Comparison of ENCODE assay signal across 10 cellular contexts in genomic region chr17:40664582-40665333, GRCh38. TPM values are rescaled to one million over a fixed set of nuclear protein-coding genes. Genes with fewer than 3 reads are reported as not detected.
A peak's percentile ranks its signal among the peaks of the same experiment; 100 is the strongest.
DNase-seq lines count a peak whose midpoint lies in the region; ATAC-seq and TF ChIP-seq lines count a peak whose summit lies in the region.
"Had no signal": no experiment of that assay in that cellular context is flagged by ENCODE, and none has a peak within 500 bp of the region (broad histone marks: within the 10 kb centered on the region; RNA-seq: fewer than 3 reads in every experiment).

Gene KRT222 (minus strand): TSS chr17:40665177. CDS start chr17:40665099, 78 bp downstream.

- no peaks in the 10 kb centered on the region for H3K36me3 Mint-ChIP-seq in activated T-cell treated with anti-CD3 and anti-CD28 coated beads, Interleukin-2, amount 50 U/mL, for 24 hours (ENCODE audit: low read depth)

- peak within 1 kb of the TSS; percentile 46 for H3K56ac ChIP-seq in mesendoderm (ENCODE audit: low read length)

- no peaks in the 10 kb centered on the region for H3K9me3 Mint-ChIP-seq in activated T-cell treated with anti-CD3 and anti-CD28 coated beads, Interleukin-2, amount 50 U/mL, for 24 hours

- H3K27me3 Mint-ChIP-seq in activated T-cell treated with anti-CD3 and anti-CD28 coated beads, Interleukin-2, amount 50 U/mL, for 24 hours, result peaks cover 24% of the 10 kb centered on the region

- no peak for TF ChIP-seq CTCF in suprapubic skin (IDR thresholded peaks at IDR 0.05)

- no peaks in the 10 kb centered on the region for H3K36me3 ChIP-seq in mesendoderm (ENCODE audit: control insufficient read depth, insufficient read depth, low read length)
- H3K36me3 ChIP-seq in suprapubic skin, result no peaks in the 10 kb centered on the region

- peak within 1 kb of the TSS; percentile 68 for H3K18ac ChIP-seq in mesendoderm (ENCODE audit: low read length)

- no peak within 1 kb of the TSS for H3K4ac ChIP-seq in mesendoderm (ENCODE audit: low read depth, low read length)

- no peak for TF ChIP-seq POLR2A in suprapubic skin (IDR thresholded peaks at IDR 0.05)

- no peak within 1 kb of the TSS for H3K23ac ChIP-seq in mesendoderm (ENCODE audit: low read length)

- no peak within 1 kb of the TSS for H2BK120ac ChIP-seq in mesendoderm (ENCODE audit: low read depth, low read length)

- H3K79me1 ChIP-seq in mesendoderm (ENCODE audit: low read length), result no peaks in the 10 kb centered on the region

- DNase-seq in activated T-cell treated with anti-CD3 and anti-CD28 coated beads, Interleukin-2, amount 50 U/mL, for 24 hours, result no peak
- no peak for DNase-seq in activated T-cell treated with anti-CD3 and anti-CD28 coated beads, Interleukin-2, amount 50 U/mL, for 1 hour
- DNase-seq in cerebellar cortex (ENCODE audit: low spot score) (peak; percentile 64), mesendoderm (peak; percentile 44), suprapubic skin (ENCODE audit: low spot score in 2 of 2) (no peak), MV-4-11 (lab: John Stamatoyannopoulos, UW) (no peak)
- DNase-seq in stimulated activated naive CD4-positive, alpha-beta T cell treated with Interleukin-2 at 50 U/mL for 16 hours (lab: John Stamatoyannopoulos, UW), result no peak
- DNase-seq: effector memory CD4-positive, alpha-beta T cell had no signal

- no peak within 1 kb of the TSS for H3K27ac Mint-ChIP-seq in activated T-cell treated with anti-CD3 and anti-CD28 coated beads, Interleukin-2, amount 50 U/mL, for 24 hours

- H4K5ac ChIP-seq in mesendoderm (ENCODE audit: low read length), result no peak within 1 kb of the TSS

- H3K4me1 Mint-ChIP-seq in activated T-cell treated with anti-CD3 and anti-CD28 coated beads, Interleukin-2, amount 50 U/mL, for 24 hours (ENCODE audit: low read depth), result peaks cover 10% of the 10 kb centered on the region

- WGBS in mesendoderm (ENCODE audit: extremely low coverage, insufficient coverage, low lambda C conversion rate), result no CpG with 5 or more reads among the region's 12 CpGs
- WGBS in suprapubic skin, result 5% methylated on average over 12 of the region's 12 CpGs

- no peaks in the 10 kb centered on the region for H3K79me2 ChIP-seq in mesendoderm (ENCODE audit: control insufficient read depth, insufficient read depth, low read length)

- no peak within 1 kb of the TSS for H2AK5ac ChIP-seq in mesendoderm (ENCODE audit: low read length)

- ATAC-seq in HG03097 (IDR thresholded peaks at IDR 0.05; ENCODE audit: low FRiP score, unreplicated experiment), result no peak

- peak within 1 kb of the TSS; percentile 54 for H3K4me2 ChIP-seq in mesendoderm (ENCODE audit: low read length)

- H4K8ac ChIP-seq in mesendoderm (ENCODE audit: low read depth, low read length), result no peak within 1 kb of the TSS

- H2BK15ac ChIP-seq in mesendoderm (replicated peaks; ENCODE audit: low read depth), result peak within 1 kb of the TSS; percentile 64

- no peaks in the 10 kb centered on the region for H3K9me3 ChIP-seq in suprapubic skin

- no peak for TF ChIP-seq EP300 in suprapubic skin (IDR thresholded peaks at IDR 0.05)

- H3K9ac ChIP-seq in mesendoderm (ENCODE audit: low read length), result peak within 1 kb of the TSS; percentile 30

- peak within 1 kb of the TSS; percentile 32 for H3K4me3 Mint-ChIP-seq in activated T-cell treated with anti-CD3 and anti-CD28 coated beads, Interleukin-2, amount 50 U/mL, for 24 hours

- H2BK5ac ChIP-seq in mesendoderm (ENCODE audit: low read length), result no peak within 1 kb of the TSS

- H3K4me3 ChIP-seq in mesendoderm (ENCODE audit: low read length) (no peak within 1 kb of the TSS), suprapubic skin (peak within 1 kb of the TSS; percentile 33)

- no peaks in the 10 kb centered on the region for H3K4me1 ChIP-seq in mesendoderm (ENCODE audit: control insufficient read depth, low read depth, low read length)
- H3K4me1 ChIP-seq in suprapubic skin, result peaks cover 4% of the 10 kb centered on the region

- no peak within 1 kb of the TSS for H3K27ac ChIP-seq in mesendoderm (ENCODE audit: low read depth, low read length)
- no peak within 1 kb of the TSS for H3K27ac ChIP-seq in suprapubic skin

- H3K27me3 ChIP-seq in mesendoderm (ENCODE audit: insufficient read depth, low read length, poor library complexity) (no peaks in the 10 kb centered on the region), suprapubic skin (peaks cover 14% of the 10 kb centered on the region)

RNA-seq across cellular contexts. Expression of gene KRT222, which starts in this region (rescaled TPM):
- 0.48 TPM for polyA plus RNA-seq in mesendoderm (2013, experiment 1 of 2)
- polyA plus RNA-seq in mesendoderm (2013, experiment 2 of 2), result 0.50 TPM
- total RNA-seq in suprapubic skin, result under 1 TPM in 1 of 4 donors, not detected in 3; 0.26 TPM
- total RNA-seq: myocyte had no signal

Comparison
In these comparisons a context has a peak if more than half of its experiments do, and no peak if none do; other contexts are left out.
1. DNase-seq: peak in cerebellar cortex (single experiment) and mesendoderm (single experiment); none in activated T-cell treated with anti-CD3 and anti-CD28 coated beads, Interleukin-2, amount 50 U/mL, for 24 hours (single experiment), activated T-cell treated with anti-CD3 and anti-CD28 coated beads, Interleukin-2, amount 50 U/mL, for 1 hour (single experiment), suprapubic skin (0 of 2), MV-4-11 (single experiment) and stimulated activated naive CD4-positive, alpha-beta T cell treated with Interleukin-2 at 50 U/mL for 16 hours (single experiment).